Comparison of ENCODE assay signal across 8 cellular contexts in genomic region chr19:55643003-55643732, GRCh38. TPM values are rescaled to one million over a fixed set of nuclear protein-coding genes. Genes with fewer than 3 reads are reported as not detected.
DNase-seq lines count a peak whose midpoint lies in the region; ATAC-seq and TF ChIP-seq lines count a peak whose summit lies in the region.

Gene ZNF581 (plus strand): TSS chr19:55643649. CDS start chr19:55644572, 923 bp downstream.

- DNase-seq in NCI-H187 (lab: John Stamatoyannopoulos, UW) (peak; percentile 20 to 51), NCI-H187 treated with DMSO at 0.1 percent for 48 hours (lab: John Stamatoyannopoulos, UW) (no peak), RWPE2 (ENCODE audit: low spot score) (no peak), fibroblast of peridontal ligament (ENCODE audit: extremely low read depth) (peak; percentile 67), natural killer cell (peak; percentile 73)
- DNase-seq in activated T-helper 9 cell treated with anti-CD3 and anti-CD28 coated beads, Interleukin-2, amount 50 U/mL, for 16 hours (ENCODE audit: low read depth): peak; percentile 74
- peak; percentile 86 for DNase-seq in stimulated activated naive CD8-positive, alpha-beta T cell treated with anti-CD3 and anti-CD28 coated beads, Interleukin-15, Interleukin-2, amounts not matched to agents 100 U/mL and 50 U/mL, for 24 hours

- intact Hi-C loops in natural killer cell (cut with micrococcal nuclease): loop anchor here (2.0 to 5.0 kb wide), 2 partner anchors 36 to 62 kb away; partner anchors contain the start of genes ZNF579 and ZNF865

- peaks cover 4% of the 10 kb centered on the region for H3K36me3 Mint-ChIP-seq in IgD-negative memory B cell
- H3K36me3 Mint-ChIP-seq in natural killer cell: no peaks in the 10 kb centered on the region

- H3K4me3 Mint-ChIP-seq in IgD-negative memory B cell (peak within 1 kb of the TSS; percentile 86 to 97 (median 92)), natural killer cell (peak within 1 kb of the TSS; percentile 96)

- H3K9me3 Mint-ChIP-seq in IgD-negative memory B cell (peaks cover 0 to 2% (median 0%) of the 10 kb centered on the region in 3 donors), natural killer cell (no peaks in the 10 kb centered on the region)

- H3K27ac Mint-ChIP-seq in IgD-negative memory B cell: peak within 1 kb of the TSS; percentile 92 to 98 (median 97)
- H3K27ac Mint-ChIP-seq in natural killer cell: peak within 1 kb of the TSS; percentile 80 to 96

- peaks cover 21% of the 10 kb centered on the region for H3K36me3 ChIP-seq in RWPE2 (ENCODE audit: low read depth)

- H3K4me1 ChIP-seq in RWPE2 (ENCODE audit: insufficient read depth, poor library complexity, severe bottlenecking): no peaks in the 10 kb centered on the region

- H3K27ac ChIP-seq in RWPE2 (ENCODE audit: poor library complexity, severe bottlenecking): peak within 1 kb of the TSS; percentile 89

- H3K27me3 Mint-ChIP-seq in IgD-negative memory B cell (no peaks in the 10 kb centered on the region), natural killer cell (ENCODE audit: low read depth in 2 of 2) (no peaks in the 10 kb centered on the region)

- H3K9me3 ChIP-seq in RWPE2 (ENCODE audit: severe bottlenecking): no peaks in the 10 kb centered on the region

- no peaks in the 10 kb centered on the region for H3K27me3 ChIP-seq in RWPE2 (ENCODE audit: insufficient read depth, poor library complexity, severe bottlenecking)

- H3K4me1 Mint-ChIP-seq in IgD-negative memory B cell (peaks cover 32 to 38% (median 36%) of the 10 kb centered on the region in 3 donors), natural killer cell (peaks cover 33 to 51% of the 10 kb centered on the region in 2 donors)

- ATAC-seq in RWPE2 (ENCODE audit: low read depth) (peak; percentile 47), natural killer cell (peak; percentile 65 to 81 (median 66))
- peak; percentile 38 for ATAC-seq in stimulated activated naive CD8-positive, alpha-beta T cell treated with anti-CD3 and anti-CD28 coated beads, Interleukin-15, Interleukin-2, amounts not matched to agents 100 U/mL and 50 U/mL, for 24 hours

- H3K4me3 ChIP-seq in RWPE2 (ENCODE audit: severe bottlenecking): peak within 1 kb of the TSS; percentile 47

- TF ChIP-seq CTCF in RWPE2 (IDR thresholded peaks at IDR 0.05; ENCODE audit: poor library complexity, severe bottlenecking) (no peak), natural killer cell (IDR thresholded peaks at IDR 0.05) (no peak)

RNA-seq across cellular contexts. Expression of gene ZNF581, which starts in this region (rescaled TPM):
- 79.3 TPM for polyA plus RNA-seq in IgD-negative memory B cell
- 10 to 100 TPM; 15.4 to 21.9 (median 19.0) TPM for total RNA-seq in natural killer cell

Comparison
In these comparisons a context has a peak if more than half of its experiments do, and no peak if none do; other contexts are left out.
1. DNase-seq: peak in NCI-H187 (2 of 2), activated T-helper 9 cell treated with anti-CD3 and anti-CD28 coated beads, Interleukin-2, amount 50 U/mL, for 16 hours (single experiment), fibroblast of peridontal ligament (single experiment), natural killer cell (single experiment) and stimulated activated naive CD8-positive, alpha-beta T cell treated with anti-CD3 and anti-CD28 coated beads, Interleukin-15, Interleukin-2, amounts not matched to agents 100 U/mL and 50 U/mL, for 24 hours (single experiment); none in NCI-H187 treated with DMSO at 0.1 percent for 48 hours (single experiment) and RWPE2 (single experiment).
2. Peak in every context shown above with its lines, with median percentiles within 50 percentile points of each other: ATAC-seq.